ENCODE assay signal across 20 cellular contexts in genomic region chr11:108147150-108147549, GRCh38. TPM values are rescaled to one million over a fixed set of nuclear protein-coding genes. Genes with fewer than 3 reads are reported as not detected.
A peak's percentile ranks its signal among the peaks of the same experiment; 100 is the strongest.
DNase-seq lines count a peak whose midpoint lies in the region; ATAC-seq and TF ChIP-seq lines count a peak whose summit lies in the region.
"Had no signal": no experiment of that assay in that cellular context is flagged by ENCODE, and none has a peak within 500 bp of the region (broad histone marks: within the 10 kb centered on the region; RNA-seq: fewer than 3 reads in every experiment).

No MANE protein-coding gene starts in this region.

- WGBS in psoas muscle, 3 donors, result 45 to 77% (median 47%) methylated on average over 1 of the region's 1 CpG

- peak overlapping the region; percentile 52 for H3K27ac Mint-ChIP-seq in CD8-positive, alpha-beta T cell
- peak overlapping the region; percentile 76 to 81 for H3K27ac Mint-ChIP-seq in effector memory CD8-positive, alpha-beta T cell
- no peak overlapping the region for H3K27ac Mint-ChIP-seq in activated CD4-positive, alpha-beta memory T cell treated with anti-CD3 and anti-CD28 coated beads, Interleukin-2, amount 10 ng/mL, durations not matched to agents 7 days and 5 days

- peaks cover 62% of the 10 kb centered on the region for H3K36me3 ChIP-seq in CD8-positive, alpha-beta T cell (ENCODE audit: insufficient read depth, low read length)
- H3K36me3 ChIP-seq in psoas muscle (ENCODE audit: insufficient read depth in 1 of 2, low read depth in 1 of 2), result peaks cover 14 to 100% of the 10 kb centered on the region in 2 donors

- H3K4me1 ChIP-seq in CD8-positive, alpha-beta T cell (ENCODE audit: insufficient read depth, low read length), result no peaks in the 10 kb centered on the region
- no peaks in the 10 kb centered on the region for H3K4me1 ChIP-seq in psoas muscle
- H3K4me1 ChIP-seq: A549, SJCRH30 had no signal

- POLR2A ChIA-PET in CD8-positive, alpha-beta T cell (lab: Charles Lee), result interaction anchor here (1.8 kb wide), 1 partner anchor 9 kb away, joined by 4 read pairs; no protein-coding TSS in a partner anchor
- POLR2A ChIA-PET in activated CD4-positive, alpha-beta memory T cell treated with anti-CD3 and anti-CD28 coated beads, Interleukin-2, amount 10 ng/mL, durations not matched to agents 7 days and 5 days (lab: Charles Lee), result no interaction called here

- H3K4me3 Mint-ChIP-seq in CD8-positive, alpha-beta T cell, result no peak overlapping the region
- H3K4me3 Mint-ChIP-seq in effector memory CD8-positive, alpha-beta T cell, result no peak overlapping the region
- H3K4me3 Mint-ChIP-seq in activated CD4-positive, alpha-beta memory T cell treated with anti-CD3 and anti-CD28 coated beads, Interleukin-2, amount 10 ng/mL, durations not matched to agents 7 days and 5 days, result no peak overlapping the region

- CTCF ChIA-PET in CD8-positive, alpha-beta T cell (lab: Charles Lee), result no interaction called here
- CTCF ChIA-PET in activated CD4-positive, alpha-beta memory T cell treated with anti-CD3 and anti-CD28 coated beads, Interleukin-2, amount 10 ng/mL, durations not matched to agents 7 days and 5 days (lab: Charles Lee), result no interaction called here

- no peaks in the 10 kb centered on the region for H3K9me3 Mint-ChIP-seq in CD8-positive, alpha-beta T cell
- H3K9me3 Mint-ChIP-seq in effector memory CD8-positive, alpha-beta T cell, result no peaks in the 10 kb centered on the region
- no peaks in the 10 kb centered on the region for H3K9me3 Mint-ChIP-seq in activated CD4-positive, alpha-beta memory T cell treated with anti-CD3 and anti-CD28 coated beads, Interleukin-2, amount 10 ng/mL, durations not matched to agents 7 days and 5 days
- H3K9me3 Mint-ChIP-seq: CD4-positive, alpha-beta memory T cell had no signal

- no peak overlapping the region for H3K4me3 ChIP-seq in CD8-positive, alpha-beta T cell (ENCODE audit: low read depth, low read length)
- no peak overlapping the region for H3K4me3 ChIP-seq in psoas muscle
- H3K4me3 ChIP-seq: A549, SJCRH30 had no signal

- H3K27me3 ChIP-seq in CD8-positive, alpha-beta T cell (ENCODE audit: insufficient read depth, low read length), result no peaks in the 10 kb centered on the region
- H3K27me3 ChIP-seq in psoas muscle (ENCODE audit: insufficient read depth in 3 of 3, low read length in 2 of 3), result no peaks in the 10 kb centered on the region
- H3K27me3 ChIP-seq: SJCRH30 had no signal

- DNase-seq in Right ventricle myocardium superior (no peak), cardiac septum (ENCODE audit: low spot score) (no peak), psoas muscle (no peak), MV-4-11 (lab: John Stamatoyannopoulos, UW) (no peak)
- DNase-seq in CD8-positive, alpha-beta T cell, result no peak
- no peak for DNase-seq in effector memory CD8-positive, alpha-beta T cell
- DNase-seq in activated CD4-positive, alpha-beta memory T cell treated with anti-CD3 and anti-CD28 coated beads, Interleukin-2, amount 10 ng/mL, durations not matched to agents 7 days and 5 days, result no peak
- DNase-seq: CD4-positive, alpha-beta memory T cell; DMS153; GOT3; HCEC 1CT; KG1; NCI-H1092 treated with DMSO at 0.1 percent for 48 hours; NCI-H1436 treated with DMSO at 0.1 percent for 48 hours; NCI-H1930; NCI-H510A; NCI-H748 treated with DMSO at 0.1 percent for 48 hours; SJCRH30 had no signal

- no peak overlapping the region for H3K27ac ChIP-seq in CD8-positive, alpha-beta T cell (ENCODE audit: low read depth, low read length)
- no peak overlapping the region for H3K27ac ChIP-seq in psoas muscle
- H3K27ac ChIP-seq: A549, HL-60, SJCRH30 had no signal

- H3K9me3 ChIP-seq in CD8-positive, alpha-beta T cell (ENCODE audit: low read length), result no peaks in the 10 kb centered on the region
- H3K9me3 ChIP-seq in psoas muscle, result no peaks in the 10 kb centered on the region
- H3K9me3 ChIP-seq: A549, SJCRH30 had no signal

- peaks cover 4% of the 10 kb centered on the region for H3K4me1 Mint-ChIP-seq in CD8-positive, alpha-beta T cell (ENCODE audit: low read depth)
- H3K4me1 Mint-ChIP-seq in effector memory CD8-positive, alpha-beta T cell (ENCODE audit: low read depth in 2 of 2), result peaks cover 0 to 10% of the 10 kb centered on the region in 2 donors
- H3K4me1 Mint-ChIP-seq in activated CD4-positive, alpha-beta memory T cell treated with anti-CD3 and anti-CD28 coated beads, Interleukin-2, amount 10 ng/mL, durations not matched to agents 7 days and 5 days, result peaks cover 19% of the 10 kb centered on the region

- no peaks in the 10 kb centered on the region for H3K27me3 Mint-ChIP-seq in CD8-positive, alpha-beta T cell (ENCODE audit: low read depth)
- H3K27me3 Mint-ChIP-seq in effector memory CD8-positive, alpha-beta T cell, result no peaks in the 10 kb centered on the region
- no peaks in the 10 kb centered on the region for H3K27me3 Mint-ChIP-seq in activated CD4-positive, alpha-beta memory T cell treated with anti-CD3 and anti-CD28 coated beads, Interleukin-2, amount 10 ng/mL, durations not matched to agents 7 days and 5 days
- H3K27me3 Mint-ChIP-seq: CD4-positive, alpha-beta memory T cell had no signal

- intact Hi-C loops in Right ventricle myocardium superior (cut with DNase I), result no loop called here
- intact Hi-C loops in cardiac septum (cut with DNase I), result no loop called here
- intact Hi-C loops in CD8-positive, alpha-beta T cell (cut with DNase I, micrococcal nuclease), result no loop called here
- intact Hi-C loops in psoas muscle (cut with DNase I), result no loop called here

- TF ChIP-seq CTCF in CD8-positive, alpha-beta T cell (IDR thresholded peaks at IDR 0.05), result no peak
- no peak for TF ChIP-seq CTCF in psoas muscle (IDR thresholded peaks at IDR 0.05)

- ATAC-seq in Right ventricle myocardium superior (ENCODE audit: poor library complexity) (peak; percentile 63), psoas muscle (peak in 3 of 4 donors; percentile 44 to 61 (median 59))
- no peak for ATAC-seq in CD8-positive, alpha-beta T cell
- ATAC-seq in effector memory CD8-positive, alpha-beta T cell (replicated peaks), result no peak
- ATAC-seq: A549 had no signal

- H3K36me3 Mint-ChIP-seq in CD8-positive, alpha-beta T cell, result peaks cover 91% of the 10 kb centered on the region
- peaks cover 73% of the 10 kb centered on the region for H3K36me3 Mint-ChIP-seq in effector memory CD8-positive, alpha-beta T cell (ENCODE audit: insufficient read depth)
- H3K36me3 Mint-ChIP-seq in activated CD4-positive, alpha-beta memory T cell treated with anti-CD3 and anti-CD28 coated beads, Interleukin-2, amount 10 ng/mL, durations not matched to agents 7 days and 5 days (ENCODE audit: low read depth), result peaks cover 79% of the 10 kb centered on the region

RNA-seq across cellular contexts. Expression of gene ACAT1, which starts 25.8 kb away (rescaled TPM):
- 417 TPM for total RNA-seq in Right ventricle myocardium superior
- 238 TPM for total RNA-seq in cardiac septum
- 10 to 100 TPM; 14.2 to 15.0 TPM for total RNA-seq in CD8-positive, alpha-beta T cell
- 100 to 1,000 TPM; 156 to 263 (median 208) TPM for total RNA-seq in psoas muscle
- polyA plus RNA-seq in psoas muscle, result 100 to 1,000 TPM; 141 to 246 (median 162) TPM
- total RNA-seq in activated CD4-positive, alpha-beta memory T cell treated with anti-CD3 and anti-CD28 coated beads, Interleukin-2, amount 10 ng/mL, durations not matched to agents 7 days and 5 days, result 10 to 100 TPM; 46.2 to 55.1 TPM

Comparison
In these comparisons a context has a peak if more than half of its experiments do, and no peak if none do; other contexts are left out.
1. ATAC-seq: peak in Right ventricle myocardium superior (single experiment) and psoas muscle (3 of 4); none in CD8-positive, alpha-beta T cell (single experiment) and effector memory CD8-positive, alpha-beta T cell (single experiment).